ENCODE assay signal across 1 cellular context in genomic region chr18:6210349-6211173, GRCh38.
TF ChIP-seq lines count a peak whose summit lies in the region.

No MANE protein-coding gene starts in this region.

TF ChIP-seq in HepG2, 621 proteins besides CTCF, POLR2A, EP300 and RAD21 (continued from another document and continues in another):
- no peak for TF ChIP-seq ZNF710 (CRISPR knock-in tag; IDR thresholded peaks at IDR 0.05; ENCODE audit: borderline replicate concordance)
- TF ChIP-seq ZKSCAN8 (CRISPR knock-in tag; IDR thresholded peaks at IDR 0.05; ENCODE audit: borderline replicate concordance): no peak
- TF ChIP-seq XRCC5 (optimal IDR thresholded peaks at IDR 0.05; ENCODE audit: low read length): no peak
- peak; percentile 34; the same call in 1 of the 2 replicates for TF ChIP-seq SRF (IDR thresholded peaks at IDR 0.05; ENCODE audit: low read depth, low read length)
- no peak for TF ChIP-seq ZNF512 (CRISPR knock-in tag; IDR thresholded peaks at IDR 0.05)
- no peak for TF ChIP-seq ZNF136 (CRISPR knock-in tag; IDR thresholded peaks at IDR 0.05; ENCODE audit: low read depth)
- TF ChIP-seq ZFP36L1 (CRISPR knock-in tag; IDR thresholded peaks at IDR 0.05): no peak
- no peak for TF ChIP-seq PHF8 (CRISPR knock-in tag; IDR thresholded peaks at IDR 0.05)
- no peak for TF ChIP-seq ZBTB46 (CRISPR knock-in tag; IDR thresholded peaks at IDR 0.05; ENCODE audit: borderline replicate concordance)
- no peak for TF ChIP-seq ZSCAN9 (CRISPR knock-in tag; IDR thresholded peaks at IDR 0.05; ENCODE audit: borderline replicate concordance)
- no peak for TF ChIP-seq ZBTB14 (CRISPR knock-in tag; IDR thresholded peaks at IDR 0.05)
- no peak for TF ChIP-seq RBAK (CRISPR knock-in tag; IDR thresholded peaks at IDR 0.05)
- TF ChIP-seq NFIB (CRISPR knock-in tag; IDR thresholded peaks at IDR 0.05; ENCODE audit: borderline replicate concordance): no peak
- TF ChIP-seq PBX3 (CRISPR knock-in tag; IDR thresholded peaks at IDR 0.05; ENCODE audit: borderline replicate concordance): no peak
- TF ChIP-seq MBNL3 (CRISPR knock-in tag; conservative IDR thresholded peaks at IDR 0.05): no peak
- TF ChIP-seq ELF1 (CRISPR knock-in tag; IDR thresholded peaks at IDR 0.05): no peak
- TF ChIP-seq ZNF672 (CRISPR knock-in tag; IDR thresholded peaks at IDR 0.05): no peak
- no peak for TF ChIP-seq SIN3B (IDR thresholded peaks at IDR 0.05; ENCODE audit: low read length)
- TF ChIP-seq TBX2 (CRISPR knock-in tag; IDR thresholded peaks at IDR 0.05; ENCODE audit: borderline replicate concordance): no peak
- TF ChIP-seq ZFP36L2 (CRISPR knock-in tag; IDR thresholded peaks at IDR 0.05): no peak
- no peak for TF ChIP-seq IKZF1 (IDR thresholded peaks at IDR 0.05)
- TF ChIP-seq RELA (CRISPR knock-in tag; IDR thresholded peaks at IDR 0.05): no peak
- TF ChIP-seq RFXANK (CRISPR knock-in tag; IDR thresholded peaks at IDR 0.05): no peak
- no peak for TF ChIP-seq SCMH1 (CRISPR knock-in tag; IDR thresholded peaks at IDR 0.05; ENCODE audit: borderline replicate concordance)
- TF ChIP-seq NFE2L2 (IDR thresholded peaks at IDR 0.05; ENCODE audit: low read length): no peak
- no peak for TF ChIP-seq ZNF556 (CRISPR knock-in tag; IDR thresholded peaks at IDR 0.05; ENCODE audit: borderline replicate concordance)
- TF ChIP-seq ZNF362 (CRISPR knock-in tag; IDR thresholded peaks at IDR 0.05; ENCODE audit: borderline replicate concordance): no peak
- no peak for TF ChIP-seq NR2F1 (CRISPR knock-in tag; IDR thresholded peaks at IDR 0.05)
- peak; percentile 89 for TF ChIP-seq CEBPG (CRISPR knock-in tag; IDR thresholded peaks at IDR 0.05)
- no peak for TF ChIP-seq HNRNPLL (IDR thresholded peaks at IDR 0.05; ENCODE audit: low read depth, low read length, poor library complexity, severe bottlenecking)
- no peak for TF ChIP-seq NCOA1 (CRISPR knock-in tag; IDR thresholded peaks at IDR 0.05)
- TF ChIP-seq ZNF18 (CRISPR knock-in tag; IDR thresholded peaks at IDR 0.05; ENCODE audit: insufficient replicate concordance): no peak
- no peak for TF ChIP-seq TCF12 (IDR thresholded peaks at IDR 0.05)
- no peak for TF ChIP-seq TCF12 (CRISPR knock-in tag; IDR thresholded peaks at IDR 0.05)
- TF ChIP-seq NCOR1 (IDR thresholded peaks at IDR 0.05; ENCODE audit: borderline replicate concordance, low read length): peak; percentile 83; the same call in 1 of the 2 replicates
- TF ChIP-seq RBM39 (IDR thresholded peaks at IDR 0.05; ENCODE audit: low read depth, low read length, poor library complexity, severe bottlenecking): no peak
- no peak for TF ChIP-seq ZBTB33 (CRISPR knock-in tag; IDR thresholded peaks at IDR 0.05)
- TF ChIP-seq HDAC6 (IDR thresholded peaks at IDR 0.05; ENCODE audit: low read depth, low read length): no peak
- no peak for TF ChIP-seq ZBTB38 (CRISPR knock-in tag; IDR thresholded peaks at IDR 0.05)
- no peak for TF ChIP-seq GPBP1L1 (CRISPR knock-in tag; IDR thresholded peaks at IDR 0.05)
- no peak for TF ChIP-seq ZNF574 (CRISPR knock-in tag; IDR thresholded peaks at IDR 0.05)
- TF ChIP-seq REST (IDR thresholded peaks at IDR 0.05; ENCODE audit: borderline replicate concordance in 1 of 2, low read depth in 1 of 2, low read length in 2 of 2): no peak
- TF ChIP-seq ZFAT (CRISPR knock-in tag; conservative IDR thresholded peaks at IDR 0.05): no peak
- no peak for TF ChIP-seq RNF2 (conservative IDR thresholded peaks at IDR 0.05; ENCODE audit: low read depth)
